Comparison of ENCODE assay signal across 8 cellular contexts in genomic region chr20:46348231-46348803, GRCh38.
A peak's percentile ranks its signal among the peaks of the same experiment; 100 is the strongest.
DNase-seq lines count a peak whose midpoint lies in the region; ATAC-seq and TF ChIP-seq lines count a peak whose summit lies in the region.
"Had no signal": no experiment of that assay in that cellular context is flagged by ENCODE, and none has a peak within 500 bp of the region (broad histone marks: within the 10 kb centered on the region; RNA-seq: fewer than 3 reads in every experiment).

No MANE protein-coding gene starts in this region.

- DNase-seq in HCEC 1CT (peak; percentile 12), NCI-H82 (lab: John Stamatoyannopoulos, UW) (peak; percentile 85), foreskin fibroblast (peak in 1 of 2 donors; percentile 72), posterior cingulate gyrus (peak in 6 of 10 donors; percentile 38 to 94 (median 72)), SKM-1 treated with dmso at 0.1 percent for 144 hours (lab: John Stamatoyannopoulos, UW; ENCODE audit: unreplicated experiment) (no peak)

- intact Hi-C loops in posterior cingulate gyrus (cut with DNase I) = loop anchor here (2.0 kb wide), 2 partner anchors 40 to 220 kb away; partner anchors contain the start of gene CDH22

- H3K4me3 ChIP-seq in foreskin fibroblast (ENCODE audit: low read depth in 1 of 2, low read length in 2 of 2) = no peak overlapping the region
- H3K4me3 ChIP-seq: colonic mucosa had no signal

- ATAC-seq in HG03175 (IDR thresholded peaks at IDR 0.05; ENCODE audit: unreplicated experiment) = no peak
- ATAC-seq in GM21529 (IDR thresholded peaks at IDR 0.05; ENCODE audit: unreplicated experiment) = no peak

- peak; percentile 14 for TF ChIP-seq CTCF in foreskin fibroblast (IDR thresholded peaks at IDR 0.05; ENCODE audit: low read depth, low read length)
